Comparison of ENCODE assay signal across 1 cellular context in genomic region chr17:37406635-37407455, GRCh38.
TF ChIP-seq lines count a peak whose summit lies in the region.

TSS of gene ACACA (minus strand) at chr17:37406836. CDS start at chr17:37406299, 537 bp downstream.
TSS of gene TADA2A (plus strand) at chr17:37406886. CDS start at chr17:37411366, 4,480 bp downstream.

TF ChIP-seq in GM12878, 131 proteins besides CTCF, POLR2A, EP300 and RAD21 (continued from another document and continues in another):
- TF ChIP-seq NKRF (conservative IDR thresholded peaks at IDR 0.05) (peak; percentile 80), TCF12 (IDR thresholded peaks at IDR 0.05; ENCODE audit: low read depth, low read length) (no peak; the same call in 1 of the 2 replicates), ZBTB4 (CRISPR knock-in tag; IDR thresholded peaks at IDR 0.05) (no peak), SP1 (IDR thresholded peaks at IDR 0.05; ENCODE audit: low read depth, low read length) (peak; percentile 39), IRF3 (IDR thresholded peaks at IDR 0.05) (no peak), ZBED1 (IDR thresholded peaks at IDR 0.05; ENCODE audit: borderline replicate concordance) (no peak), HDGF (IDR thresholded peaks at IDR 0.05) (no peak; the same call in 1 of the 2 replicates), NFXL1 (IDR thresholded peaks at IDR 0.05; ENCODE audit: borderline replicate concordance) (no peak), CEBPB (IDR thresholded peaks at IDR 0.05; ENCODE audit: borderline replicate concordance in 1 of 2, low read depth in 2 of 2, low read length in 2 of 2) (no peak), BHLHE40 (IDR thresholded peaks at IDR 0.05; ENCODE audit: borderline replicate concordance in 1 of 2, low read depth in 2 of 2, low read length in 1 of 2) (peak; percentile 58 to 90), POLR2AphosphoS5 (IDR thresholded peaks at IDR 0.05; ENCODE audit: low read length) (peak; percentile 89), ELK1 (IDR thresholded peaks at IDR 0.05; ENCODE audit: low read depth, low read length) (no peak), ESRRA (IDR thresholded peaks at IDR 0.05; ENCODE audit: low read length) (no peak), CHD1 (IDR thresholded peaks at IDR 0.05; ENCODE audit: low read depth, low read length) (no peak), SMAD5 (IDR thresholded peaks at IDR 0.05; ENCODE audit: low read depth) (no peak; the same call in 1 of the 2 replicates), SRF (IDR thresholded peaks at IDR 0.05; ENCODE audit: low read depth in 2 of 2, low read length in 2 of 2) (0 out of 4 replicates have a peak, but pooled peaks of 1 of the 2 experiments have one; percentile 1), ZNF207 (IDR thresholded peaks at IDR 0.05; ENCODE audit: borderline replicate concordance) (no peak), JUNB (IDR thresholded peaks at IDR 0.05) (no peak), ASH2L (IDR thresholded peaks at IDR 0.05; ENCODE audit: borderline replicate concordance, low read depth) (0 out of 2 replicates have a peak, but pooled peaks have one; percentile 37), SIX5 (IDR thresholded peaks at IDR 0.05; ENCODE audit: low read depth, low read length, severe bottlenecking) (no peak), HDAC2 (IDR thresholded peaks at IDR 0.05) (no peak), RB1 (IDR thresholded peaks at IDR 0.05; ENCODE audit: borderline replicate concordance) (peak; percentile 90; the same call in 1 of the 2 replicates), ETV6 (conservative IDR thresholded peaks at IDR 0.05 in 1 of 2, IDR thresholded peaks at IDR 0.05 in 1 of 2; ENCODE audit: borderline replicate concordance in 1 of 2, low read depth in 1 of 2) (no peak), CBFB (IDR thresholded peaks at IDR 0.05; ENCODE audit: low read depth) (no peak), PML (IDR thresholded peaks at IDR 0.05; ENCODE audit: low read length) (peak; percentile 38; the same call in 1 of the 2 replicates), RBBP5 (conservative IDR thresholded peaks at IDR 0.05) (no peak), POU2F2 (IDR thresholded peaks at IDR 0.05; ENCODE audit: borderline replicate concordance, low read depth, low read length) (peak; percentile 69; the same call in 1 of the 3 replicates), POLR2AphosphoS2 (IDR thresholded peaks at IDR 0.05; ENCODE audit: low read depth, low read length) (peak; percentile 58; the same call in 1 of the 2 replicates), ZNF24 (IDR thresholded peaks at IDR 0.05) (no peak), MEF2B (IDR thresholded peaks at IDR 0.05; ENCODE audit: partially characterized antibody, poor library complexity, severe bottlenecking) (no peak), USF1 (IDR thresholded peaks at IDR 0.05; ENCODE audit: borderline replicate concordance, extremely low read length, insufficient read depth, low read depth, low read length) (no peak), PKNOX1 (IDR thresholded peaks at IDR 0.05) (no peak), BRCA1 (IDR thresholded peaks at IDR 0.05; ENCODE audit: low read depth, low read length) (no peak), BCL11A (IDR thresholded peaks at IDR 0.05; ENCODE audit: low read depth, low read length) (no peak), USF2 (IDR thresholded peaks at IDR 0.05; ENCODE audit: borderline replicate concordance, low read depth, low read length) (no peak), TAF1 (IDR thresholded peaks at IDR 0.05; ENCODE audit: borderline replicate concordance, low read depth, low read length) (peak; percentile 83), NR2F1 (conservative IDR thresholded peaks at IDR 0.05) (peak; percentile 48), ATF3 (IDR thresholded peaks at IDR 0.05; ENCODE audit: borderline replicate concordance, extremely low read depth, low read depth, low read length) (no peak), MTA2 (IDR thresholded peaks at IDR 0.05; ENCODE audit: low read depth) (no peak), BACH1 (IDR thresholded peaks at IDR 0.05; ENCODE audit: borderline replicate concordance) (peak; percentile 62; the same call in 1 of the 2 replicates), RUNX3 (IDR thresholded peaks at IDR 0.05; ENCODE audit: low read length) (no peak), SMARCA5 (IDR thresholded peaks at IDR 0.05) (peak; percentile 72; the same call in 1 of the 2 replicates), YY1 (IDR thresholded peaks at IDR 0.05; ENCODE audit: low read depth, low read length) (peak; percentile 89), RELB (IDR thresholded peaks at IDR 0.05; ENCODE audit: low read depth) (peak; percentile 60; the same call in 1 of the 2 replicates), JUND (IDR thresholded peaks at IDR 0.05; ENCODE audit: low read depth, low read length) (no peak), PBX3 (IDR thresholded peaks at IDR 0.05; ENCODE audit: insufficient replicate concordance, low read depth, low read length) (no peak), ZBTB33 (IDR thresholded peaks at IDR 0.05) (no peak), SMAD1 (IDR thresholded peaks at IDR 0.05; ENCODE audit: low read depth, partially characterized antibody) (peak; percentile 59), DPF2 (IDR thresholded peaks at IDR 0.05) (peak; percentile 33), YBX1 (IDR thresholded peaks at IDR 0.05) (no peak), IKZF2 (IDR thresholded peaks at IDR 0.05) (0 out of 4 replicates have a peak, but pooled peaks of 1 of the 2 experiments have one; percentile 30), CBX3 (IDR thresholded peaks at IDR 0.05; ENCODE audit: borderline replicate concordance, low read depth) (no peak)
